Comparison of ENCODE assay signal across 1 cellular context in genomic region chr12:718756-719138, GRCh38.
TF ChIP-seq lines count a peak whose summit lies in the region.

No MANE protein-coding gene starts in this region.

TF ChIP-seq in GM23338, 12 proteins besides CTCF, POLR2A, EP300 and RAD21 (continued from another document):
- no peak for TF ChIP-seq ZNF462 (CRISPR knock-in tag; IDR thresholded peaks at IDR 0.05)
- no peak for TF ChIP-seq EZH2phosphoT487 (IDR thresholded peaks at IDR 0.05; ENCODE audit: unreplicated experiment)
- TF ChIP-seq EZH2 (IDR thresholded peaks at IDR 0.05; ENCODE audit: low read depth, unreplicated experiment), result no peak
- TF ChIP-seq NANOG (IDR thresholded peaks at IDR 0.05; ENCODE audit: borderline replicate concordance), result no peak
